14 cellular contexts compared by ENCODE assay signal in genomic region chr14:67516679-67517078, GRCh38. TPM values are rescaled to one million over a fixed set of nuclear protein-coding genes. Genes with fewer than 3 reads are reported as not detected.
A peak's percentile ranks its signal among the peaks of the same experiment; 100 is the strongest.
DNase-seq lines count a peak whose midpoint lies in the region; ATAC-seq and FAIRE-seq lines count a peak whose summit lies in the region.
"Had no signal": no experiment of that assay in that cellular context is flagged by ENCODE, and none has a peak within 500 bp of the region (broad histone marks: within the 10 kb centered on the region; RNA-seq: fewer than 3 reads in every experiment).

No MANE protein-coding gene starts in this region.

- no peaks in the 10 kb centered on the region for H3K9me3 Mint-ChIP-seq in activated naive CD8-positive, alpha-beta T cell treated with anti-CD3 and anti-CD28 coated beads for 36 hours
- H3K9me3 Mint-ChIP-seq in naive thymus-derived CD8-positive, alpha-beta T cell: no peaks in the 10 kb centered on the region
- H3K9me3 Mint-ChIP-seq: dendritic cell treated with granulocyte-macrophage colony-stimulating factor and Interleukin-4, amounts not matched to agents 40 ng/mL and 50 ng/mL, for 4 days; stimulated activated naive B cell treated with anti-CD40 and anti-IgM and Interleukin-4, amounts not matched to agents 10 μg/mL and 1 μg/mL and 100 μg/mL, for 72 hours had no signal

- peak; percentile 28 for DNase-seq in NOMO-1 treated with DMSO at 0.1 percent for 48 hours (lab: John Stamatoyannopoulos, UW; ENCODE audit: unreplicated experiment)
- DNase-seq in NOMO-1 treated with dmso at 0.1 percent for 144 hours (lab: John Stamatoyannopoulos, UW; ENCODE audit: unreplicated experiment): no peak
- no peak for DNase-seq in GM18507 (ENCODE audit: extremely low spot score, insufficient read length, low read depth)
- DNase-seq in activated naive CD8-positive, alpha-beta T cell treated with anti-CD3 and anti-CD28 coated beads for 36 hours: no peak
- DNase-seq in naive thymus-derived CD8-positive, alpha-beta T cell: no peak
- DNase-seq in GM03348 (ENCODE audit: low spot score): no peak
- no peak for DNase-seq in RCC 7860 (ENCODE audit: low spot score)
- no peak for DNase-seq in NCI-H128 (lab: John Stamatoyannopoulos, UW; ENCODE audit: unreplicated experiment)
- DNase-seq: activated effector memory CD4-positive, alpha-beta T cell treated with Interleukin-2 at 50 U/mL for 16 hours; MG63; NCI-H2081 treated with DMSO at 0.1 percent for 48 hours; Peyer's patch; stimulated activated naive B cell treated with anti-CD40 and anti-IgM and Interleukin-4, amounts not matched to agents 10 μg/mL and 1 μg/mL and 100 μg/mL, for 72 hours had no signal

- no peaks in the 10 kb centered on the region for H3K36me3 Mint-ChIP-seq in activated naive CD8-positive, alpha-beta T cell treated with anti-CD3 and anti-CD28 coated beads for 36 hours
- H3K36me3 Mint-ChIP-seq in naive thymus-derived CD8-positive, alpha-beta T cell: no peaks in the 10 kb centered on the region
- H3K36me3 Mint-ChIP-seq: stimulated activated naive B cell treated with anti-CD40 and anti-IgM and Interleukin-4, amounts not matched to agents 10 μg/mL and 1 μg/mL and 100 μg/mL, for 72 hours had no signal

- POLR2A ChIA-PET in naive thymus-derived CD8-positive, alpha-beta T cell (lab: Charles Lee): interaction anchor here (1.3 to 6.1 kb wide), 2 partner anchors 29 to 50 kb away, joined by 3 to 32 read pairs; partner anchors contain the start of gene TMEM229B

- no peaks in the 10 kb centered on the region for H3K27me3 Mint-ChIP-seq in activated naive CD8-positive, alpha-beta T cell treated with anti-CD3 and anti-CD28 coated beads for 36 hours
- peaks cover 0 to 7% (median 4%) of the 10 kb centered on the region in 5 donors for H3K27me3 Mint-ChIP-seq in naive thymus-derived CD8-positive, alpha-beta T cell

- peaks cover 26% of the 10 kb centered on the region for H3K4me1 Mint-ChIP-seq in activated naive CD8-positive, alpha-beta T cell treated with anti-CD3 and anti-CD28 coated beads for 36 hours
- peaks cover 13 to 43% (median 36%) of the 10 kb centered on the region in 4 donors for H3K4me1 Mint-ChIP-seq in naive thymus-derived CD8-positive, alpha-beta T cell

- H3K4me3 Mint-ChIP-seq in activated naive CD8-positive, alpha-beta T cell treated with anti-CD3 and anti-CD28 coated beads for 36 hours: peak overlapping the region; percentile 16
- H3K4me3 Mint-ChIP-seq in naive thymus-derived CD8-positive, alpha-beta T cell: peak overlapping the region in 9 of 10 donors; percentile 64 to 92 (median 70)
- H3K4me3 Mint-ChIP-seq: dendritic cell treated with granulocyte-macrophage colony-stimulating factor and Interleukin-4, amounts not matched to agents 40 ng/mL and 50 ng/mL, for 4 days had no signal

- ATAC-seq in naive thymus-derived CD8-positive, alpha-beta T cell: no peak
- ATAC-seq: stimulated activated naive B cell treated with anti-CD40 and anti-IgM and Interleukin-4, amounts not matched to agents 10 μg/mL and 1 μg/mL and 100 μg/mL, for 72 hours had no signal

- peak; percentile 24 for FAIRE-seq in GM18507 (lab: Jason Lieb, UNC)
- no peak for FAIRE-seq in RCC 7860 (lab: Jason Lieb, UNC)

- no peak overlapping the region for H3K27ac Mint-ChIP-seq in activated naive CD8-positive, alpha-beta T cell treated with anti-CD3 and anti-CD28 coated beads for 36 hours
- H3K27ac Mint-ChIP-seq in naive thymus-derived CD8-positive, alpha-beta T cell: peak overlapping the region in 8 of 10 donors; percentile 42 to 84 (median 66)
- H3K27ac Mint-ChIP-seq: dendritic cell treated with granulocyte-macrophage colony-stimulating factor and Interleukin-4, amounts not matched to agents 40 ng/mL and 50 ng/mL, for 4 days; stimulated activated naive B cell treated with anti-CD40 and anti-IgM and Interleukin-4, amounts not matched to agents 10 μg/mL and 1 μg/mL and 100 μg/mL, for 72 hours had no signal

RNA-seq across cellular contexts. Expression of gene PLEKHH1, which starts 16.4 kb away (rescaled TPM):
- total RNA-seq in activated naive CD8-positive, alpha-beta T cell treated with anti-CD3 and anti-CD28 coated beads for 36 hours: 1 to 10 TPM; 2.4 to 3.3 TPM
- 1 to 10 TPM; 1.0 to 1.4 TPM for total RNA-seq in naive thymus-derived CD8-positive, alpha-beta T cell
- polyA plus RNA-seq in naive thymus-derived CD8-positive, alpha-beta T cell: under 1 TPM in 2 of 3 donors, not detected in 1; 0.06 to 0.07 TPM

RNA-seq across cellular contexts. Expression of gene TMEM229B, which starts 28.2 kb away (rescaled TPM):
- 1 to 10 TPM; 3.1 to 3.5 TPM for total RNA-seq in activated naive CD8-positive, alpha-beta T cell treated with anti-CD3 and anti-CD28 coated beads for 36 hours
- total RNA-seq in naive thymus-derived CD8-positive, alpha-beta T cell: 10 to 100 TPM; 22.5 to 25.6 TPM
- polyA plus RNA-seq in naive thymus-derived CD8-positive, alpha-beta T cell: 10 to 100 TPM; 17.2 to 27.5 (median 17.3) TPM

Comparison
In these comparisons a context has a peak if more than half of its experiments do, and no peak if none do; other contexts are left out.
1. RNA of gene TMEM229B, which starts 28.2 kb away (total RNA-seq): 22.5 to 25.6 TPM in naive thymus-derived CD8-positive, alpha-beta T cell; 3.1 to 3.5 TPM in activated naive CD8-positive, alpha-beta T cell treated with anti-CD3 and anti-CD28 coated beads for 36 hours; every median in the first group is over 4 times any median in the second.